ENCODE assay signal across 9 cellular contexts in the genomic region with DNA sequence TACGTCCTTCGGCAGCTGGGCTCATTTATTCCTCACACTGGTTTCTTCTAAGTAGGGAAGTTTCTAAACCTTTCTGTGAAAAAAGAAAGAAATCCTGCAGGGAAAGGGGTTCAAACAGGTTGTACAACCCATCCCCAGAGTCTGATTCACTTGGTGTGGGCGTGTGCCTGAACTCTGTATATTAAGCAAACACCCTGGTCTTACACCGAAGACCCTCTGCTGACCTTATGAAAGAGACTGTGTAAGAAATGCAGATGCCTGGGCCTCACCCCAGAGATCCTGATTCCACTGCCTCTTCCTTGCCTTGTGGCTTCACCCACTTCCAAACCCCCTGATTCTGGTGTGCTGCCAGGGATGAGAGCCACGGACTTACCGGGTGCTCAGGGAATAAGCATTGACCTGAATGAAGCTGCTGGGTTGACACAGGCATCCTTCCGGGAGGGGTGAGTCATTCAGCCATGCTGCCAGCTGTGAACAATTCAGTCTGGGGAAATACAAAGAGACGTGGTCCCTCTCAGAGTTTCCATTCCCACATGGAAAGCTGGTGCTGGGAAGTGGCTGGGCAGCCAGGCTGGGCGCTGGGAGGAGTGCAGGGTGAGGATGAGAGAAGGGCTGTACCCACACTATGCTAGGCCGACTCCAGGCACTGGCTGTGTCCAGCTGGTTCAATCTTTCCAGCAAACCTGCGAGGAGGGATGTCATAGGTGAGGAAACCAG. TPM values are rescaled to one million over a fixed set of nuclear protein-coding genes. Genes with fewer than 3 reads are reported as not detected.
DNase-seq lines count a peak whose midpoint lies in the region; ATAC-seq lines count a peak whose summit lies in the region.
"Had no signal": no experiment of that assay in that cellular context is flagged by ENCODE, and none has a peak within 500 bp of the region (broad histone marks: within the 10 kb centered on the region; RNA-seq: fewer than 3 reads in every experiment).

No MANE protein-coding gene starts in this region.

- H3K27ac ChIP-seq in aorta (ENCODE audit: low read depth in 1 of 2, low read length in 2 of 2), result peak overlapping the region; percentile 32 to 69
- H3K27ac ChIP-seq: VCaP had no signal

- no peak overlapping the region for H3K4me3 ChIP-seq in aorta (ENCODE audit: low read length in 2 of 2)

- CTCF ChIA-PET in activated naive CD4-positive, alpha-beta T cell treated with anti-CD3 and anti-CD28 coated beads for 36 hours (lab: Charles Lee), result interaction anchor here (1.4 kb wide), 1 partner anchor 95 kb away, joined by 5 read pairs; no protein-coding TSS in a partner anchor

- peak overlapping the region; percentile 9 to 18 for H3K27ac Mint-ChIP-seq in activated naive CD4-positive, alpha-beta T cell treated with anti-CD3 and anti-CD28 coated beads, Interleukin-2, amount 50 U/mL, for 72 hours
- no peak overlapping the region for H3K27ac Mint-ChIP-seq in activated naive CD4-positive, alpha-beta T cell treated with anti-CD3 and anti-CD28 coated beads for 36 hours

- H3K9me3 ChIP-seq in aorta (ENCODE audit: control insufficient read depth, low read length), result no peaks in the 10 kb centered on the region

- H3K27me3 ChIP-seq in aorta (ENCODE audit: control insufficient read depth in 1 of 2, insufficient read depth in 2 of 2, low read length in 1 of 2), result no peaks in the 10 kb centered on the region

- 20 to 21% methylated on average over 11 of the region's 11 CpGs for WGBS in aorta, 2 donors

- peaks cover 5% of the 10 kb centered on the region for H3K4me1 Mint-ChIP-seq in activated naive CD4-positive, alpha-beta T cell treated with anti-CD3 and anti-CD28 coated beads for 36 hours (ENCODE audit: low read depth)

- intact Hi-C loops in left colon (cut with DNase I, micrococcal nuclease) (no loop called here), aorta (cut with DNase I) (loop anchor here (2.0 to 5.0 kb wide), 3 partner anchors 23 to 37 kb away; no protein-coding TSS in a partner anchor)
- intact Hi-C loops in activated naive CD4-positive, alpha-beta T cell treated with anti-CD3 and anti-CD28 coated beads for 36 hours (cut with micrococcal nuclease), result no loop called here

- H3K4me3 Mint-ChIP-seq in activated naive CD4-positive, alpha-beta T cell treated with anti-CD3 and anti-CD28 coated beads for 36 hours, result no peak overlapping the region

- H3K27me3 Mint-ChIP-seq in activated naive CD4-positive, alpha-beta T cell treated with anti-CD3 and anti-CD28 coated beads for 36 hours (ENCODE audit: low read depth), result no peaks in the 10 kb centered on the region

- H3K36me3 Mint-ChIP-seq in activated naive CD4-positive, alpha-beta T cell treated with anti-CD3 and anti-CD28 coated beads, Interleukin-2, amount 50 U/mL, for 72 hours, result no peaks in the 10 kb centered on the region
- no peaks in the 10 kb centered on the region for H3K36me3 Mint-ChIP-seq in activated naive CD4-positive, alpha-beta T cell treated with anti-CD3 and anti-CD28 coated beads for 36 hours (ENCODE audit: low read depth)

- peak in 1 of 2 donors; percentile 28 for ATAC-seq in activated naive CD4-positive, alpha-beta T cell treated with anti-CD3 and anti-CD28 coated beads, Interleukin-2, amount 50 U/mL, for 72 hours
- ATAC-seq in left colon (peak; percentile 48), aorta (ENCODE audit: low FRiP score) (peak; percentile 90), GM18870 (IDR thresholded peaks at IDR 0.05; ENCODE audit: unreplicated experiment) (no peak)

- H3K9me3 Mint-ChIP-seq in activated naive CD4-positive, alpha-beta T cell treated with anti-CD3 and anti-CD28 coated beads, Interleukin-2, amount 50 U/mL, for 72 hours, result no peaks in the 10 kb centered on the region
- no peaks in the 10 kb centered on the region for H3K9me3 Mint-ChIP-seq in activated naive CD4-positive, alpha-beta T cell treated with anti-CD3 and anti-CD28 coated beads for 36 hours

- no peaks in the 10 kb centered on the region for H3K36me3 ChIP-seq in aorta (ENCODE audit: control insufficient read depth in 1 of 2, insufficient read depth in 2 of 2, low read length in 1 of 2)

- peaks cover 0 to 2% of the 10 kb centered on the region in 2 donors for H3K4me1 ChIP-seq in aorta (ENCODE audit: control insufficient read depth in 1 of 2, insufficient read depth in 2 of 2, low read length in 2 of 2)

- DNase-seq in activated naive CD4-positive, alpha-beta T cell treated with anti-CD3 and anti-CD28 coated beads, Interleukin-2, amount 50 U/mL, for 72 hours (ENCODE audit: low spot score in 2 of 2), result no peak
- no peak for DNase-seq in activated naive CD4-positive, alpha-beta T cell treated with anti-CD3 and anti-CD28 coated beads, Interleukin-2, amount 50 U/mL, for 16 hours
- DNase-seq in brain pericyte (ENCODE audit: low read depth, low spot score) (peak; percentile 55), left colon (peak; percentile 21 to 56), aorta (peak; percentile 91 to 94), cerebellum (ENCODE audit: low spot score) (no peak)
- DNase-seq in activated naive CD4-positive, alpha-beta T cell treated with anti-CD3 and anti-CD28 coated beads for 36 hours, result no peak

RNA-seq across cellular contexts. Expression of a gene that starts 26.5 kb away (rescaled TPM):
- total RNA-seq in activated naive CD4-positive, alpha-beta T cell treated with anti-CD3 and anti-CD28 coated beads, Interleukin-2, amount 50 U/mL, for 72 hours, result 100 to 1,000 TPM; 106 to 120 TPM
- total RNA-seq in left colon (100 to 1,000 TPM in 1 of 2 donors, 10 to 100 TPM in 1; 89.9 to 132 TPM), aorta (1,000 to 10,000 TPM in 1 of 2 donors, 100 to 1,000 TPM in 1; 883 to 1,590 TPM), cerebellum (23.1 TPM)
- polyA plus RNA-seq in aorta, result 100 to 1,000 TPM in 1 of 2 donors, 10 to 100 TPM in 1; 82.0 to 378 TPM
- total RNA-seq in activated naive CD4-positive, alpha-beta T cell treated with anti-CD3 and anti-CD28 coated beads for 36 hours, result 10 to 100 TPM; 79.7 to 80.6 TPM

Comparison
In these comparisons a context has a peak if more than half of its experiments do, and no peak if none do; other contexts are left out.
1. DNase-seq: peak in brain pericyte (single experiment), left colon (2 of 2) and aorta (2 of 2); none in activated naive CD4-positive, alpha-beta T cell treated with anti-CD3 and anti-CD28 coated beads, Interleukin-2, amount 50 U/mL, for 72 hours (0 of 2), activated naive CD4-positive, alpha-beta T cell treated with anti-CD3 and anti-CD28 coated beads, Interleukin-2, amount 50 U/mL, for 16 hours (single experiment), cerebellum (single experiment) and activated naive CD4-positive, alpha-beta T cell treated with anti-CD3 and anti-CD28 coated beads for 36 hours (single experiment).
2. RNA of a gene that starts 26.5 kb away (total RNA-seq): 883 to 1,590 TPM in aorta; 89.9 to 132 TPM in left colon, 106 to 120 TPM in activated naive CD4-positive, alpha-beta T cell treated with anti-CD3 and anti-CD28 coated beads, Interleukin-2, amount 50 U/mL, for 72 hours, 79.7 to 80.6 TPM in activated naive CD4-positive, alpha-beta T cell treated with anti-CD3 and anti-CD28 coated beads for 36 hours and 23.1 TPM in cerebellum (single experiment); every median in the first group is over 4 times any median in the second.
3. intact Hi-C loops: an anchor here in aorta (2.0 to 5.0 kb wide); none called in left colon and activated naive CD4-positive, alpha-beta T cell treated with anti-CD3 and anti-CD28 coated beads for 36 hours.